15 cellular contexts compared by ENCODE assay signal in the genomic region with DNA sequence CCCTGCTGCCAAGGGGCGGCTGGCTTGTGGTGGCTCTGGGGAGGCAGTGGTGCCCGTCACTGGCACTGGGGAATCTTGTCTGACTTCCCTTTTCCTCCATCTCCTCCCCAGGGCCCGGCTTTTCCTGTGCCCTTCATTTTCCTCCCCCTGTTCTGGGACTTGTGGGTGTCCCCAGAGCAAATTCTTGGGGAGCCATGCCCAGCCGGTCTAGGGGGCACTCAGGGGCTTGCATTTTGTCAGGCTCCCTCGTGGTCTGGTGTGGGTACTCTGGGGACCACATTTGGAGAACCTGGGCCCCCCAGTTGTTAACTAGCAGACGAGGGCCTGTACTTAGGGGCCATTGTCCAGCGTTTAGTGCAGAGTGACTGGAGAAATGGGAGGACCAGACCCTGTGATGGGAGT.
DNase-seq lines count a peak whose midpoint lies in the region; ATAC-seq and TF ChIP-seq lines count a peak whose summit lies in the region.
"Had no signal": no experiment of that assay in that cellular context is flagged by ENCODE, and none has a peak within 500 bp of the region (broad histone marks: within the 10 kb centered on the region; RNA-seq: fewer than 3 reads in every experiment).

No MANE protein-coding gene starts in this region.

- ATAC-seq in natural killer cell: no peak
- ATAC-seq in natural killer cell treated with Interleukin-12 subunit alpha and Interleukin-12 subunit beta and Interleukin-15 and Interleukin-18, amount 100 ng/mL, for 72 hours: no peak
- ATAC-seq in left ventricle myocardium superior: peak; percentile 47
- ATAC-seq in psoas muscle: no peak
- ATAC-seq in GM19467 (IDR thresholded peaks at IDR 0.05; ENCODE audit: unreplicated experiment): no peak
- ATAC-seq in activated CD8-positive, alpha-beta T cell treated with anti-CD3 and anti-CD28 coated beads, Interleukin-2, amount 10 ng/mL, durations not matched to agents 7 days and 5 days: no peak

- DNase-seq in natural killer cell: peak; percentile 7
- no peak for DNase-seq in natural killer cell treated with Interleukin-12 subunit alpha and Interleukin-12 subunit beta and Interleukin-15 and Interleukin-18, amount 100 ng/mL, for 72 hours (ENCODE audit: low spot score)
- no peak for DNase-seq in left ventricle myocardium superior
- no peak for DNase-seq in psoas muscle
- DNase-seq in NCI-H2029 (lab: John Stamatoyannopoulos, UW): no peak
- no peak for DNase-seq in activated CD8-positive, alpha-beta T cell treated with anti-CD3 and anti-CD28 coated beads, Interleukin-2, amount 10 ng/mL, durations not matched to agents 7 days and 5 days
- no peak for DNase-seq in cerebellar cortex (ENCODE audit: low spot score)
- DNase-seq: glutamatergic neuron; islet precursor cell; NCI-H187 treated with DMSO at 0.1 percent for 48 hours; NCI-H524 treated with DMSO at 0.1 percent for 48 hours; stimulated activated CD4-positive, alpha-beta T cell treated with anti-CD3 and anti-CD28 coated beads, Interleukin-1b, Interleukin-23, amount 100 ng/mL, for 48 hours; thyroid gland had no signal

- H3K9me3 ChIP-seq in psoas muscle: no peaks in the 10 kb centered on the region
- H3K9me3 ChIP-seq: prostate gland, thyroid gland had no signal

- no peaks in the 10 kb centered on the region for H3K4me1 ChIP-seq in psoas muscle
- H3K4me1 ChIP-seq: prostate gland had no signal

- intact Hi-C loops in natural killer cell (cut with micrococcal nuclease) (no loop called here), left ventricle myocardium superior (cut with micrococcal nuclease) (no loop called here), psoas muscle (cut with DNase I) (loop anchor here in 1 of 2 donors (5.0 kb wide), 1 partner anchor 41 kb away; no protein-coding TSS in a partner anchor)

- H3K9me3 Mint-ChIP-seq in natural killer cell: no peaks in the 10 kb centered on the region
- no peaks in the 10 kb centered on the region for H3K9me3 Mint-ChIP-seq in natural killer cell treated with Interleukin-12 subunit alpha and Interleukin-12 subunit beta and Interleukin-15 and Interleukin-18, amount 100 ng/mL, for 72 hours
- no peaks in the 10 kb centered on the region for H3K9me3 Mint-ChIP-seq in activated CD8-positive, alpha-beta T cell treated with anti-CD3 and anti-CD28 coated beads, Interleukin-2, amount 10 ng/mL, durations not matched to agents 7 days and 5 days (ENCODE audit: insufficient read depth)

- CTCF ChIA-PET in activated CD8-positive, alpha-beta T cell treated with anti-CD3 and anti-CD28 coated beads, Interleukin-2, amount 10 ng/mL, durations not matched to agents 7 days and 5 days (lab: Charles Lee): interaction anchor here (1.3 kb wide), 1 partner anchor 12 kb away, joined by 3 read pairs; no protein-coding TSS in a partner anchor

- WGBS in psoas muscle, 3 donors: 70 to 83% (median 72%) methylated on average over 7 of the region's 7 CpGs

- no peaks in the 10 kb centered on the region for H3K27me3 Mint-ChIP-seq in natural killer cell (ENCODE audit: low read depth in 2 of 2)
- no peaks in the 10 kb centered on the region for H3K27me3 Mint-ChIP-seq in natural killer cell treated with Interleukin-12 subunit alpha and Interleukin-12 subunit beta and Interleukin-15 and Interleukin-18, amount 100 ng/mL, for 72 hours
- H3K27me3 Mint-ChIP-seq in activated CD8-positive, alpha-beta T cell treated with anti-CD3 and anti-CD28 coated beads, Interleukin-2, amount 10 ng/mL, durations not matched to agents 7 days and 5 days (ENCODE audit: low read depth): no peaks in the 10 kb centered on the region

- no peaks in the 10 kb centered on the region for H3K4me1 Mint-ChIP-seq in natural killer cell
- H3K4me1 Mint-ChIP-seq in natural killer cell treated with Interleukin-12 subunit alpha and Interleukin-12 subunit beta and Interleukin-15 and Interleukin-18, amount 100 ng/mL, for 72 hours (ENCODE audit: low read depth in 2 of 2): no peaks in the 10 kb centered on the region
- no peaks in the 10 kb centered on the region for H3K4me1 Mint-ChIP-seq in activated CD8-positive, alpha-beta T cell treated with anti-CD3 and anti-CD28 coated beads, Interleukin-2, amount 10 ng/mL, durations not matched to agents 7 days and 5 days (ENCODE audit: low read depth)

- H3K27ac ChIP-seq in psoas muscle: no peak overlapping the region

- no peaks in the 10 kb centered on the region for H3K36me3 Mint-ChIP-seq in natural killer cell
- no peaks in the 10 kb centered on the region for H3K36me3 Mint-ChIP-seq in natural killer cell treated with Interleukin-12 subunit alpha and Interleukin-12 subunit beta and Interleukin-15 and Interleukin-18, amount 100 ng/mL, for 72 hours
- H3K36me3 Mint-ChIP-seq in activated CD8-positive, alpha-beta T cell treated with anti-CD3 and anti-CD28 coated beads, Interleukin-2, amount 10 ng/mL, durations not matched to agents 7 days and 5 days (ENCODE audit: low read depth): no peaks in the 10 kb centered on the region

- POLR2A ChIA-PET in activated CD8-positive, alpha-beta T cell treated with anti-CD3 and anti-CD28 coated beads, Interleukin-2, amount 10 ng/mL, durations not matched to agents 7 days and 5 days (lab: Charles Lee): no interaction called here

- no peaks in the 10 kb centered on the region for H3K36me3 ChIP-seq in psoas muscle (ENCODE audit: insufficient read depth in 1 of 2, low read depth in 1 of 2)
- H3K36me3 ChIP-seq: prostate gland, thyroid gland had no signal

- no peak overlapping the region for H3K4me3 Mint-ChIP-seq in natural killer cell
- H3K4me3 Mint-ChIP-seq in natural killer cell treated with Interleukin-12 subunit alpha and Interleukin-12 subunit beta and Interleukin-15 and Interleukin-18, amount 100 ng/mL, for 72 hours: no peak overlapping the region
- no peak overlapping the region for H3K4me3 Mint-ChIP-seq in activated CD8-positive, alpha-beta T cell treated with anti-CD3 and anti-CD28 coated beads, Interleukin-2, amount 10 ng/mL, durations not matched to agents 7 days and 5 days

- H3K4me3 ChIP-seq in psoas muscle: peak overlapping the region; percentile 57

- TF ChIP-seq CTCF in natural killer cell (IDR thresholded peaks at IDR 0.05) (no peak), psoas muscle (IDR thresholded peaks at IDR 0.05) (no peak)

- no peaks in the 10 kb centered on the region for H3K27me3 ChIP-seq in psoas muscle (ENCODE audit: insufficient read depth in 3 of 3, low read length in 2 of 3)
- H3K27me3 ChIP-seq: thyroid gland had no signal

- no peak overlapping the region for H3K27ac Mint-ChIP-seq in natural killer cell
- H3K27ac Mint-ChIP-seq in natural killer cell treated with Interleukin-12 subunit alpha and Interleukin-12 subunit beta and Interleukin-15 and Interleukin-18, amount 100 ng/mL, for 72 hours: no peak overlapping the region
- no peak overlapping the region for H3K27ac Mint-ChIP-seq in activated CD8-positive, alpha-beta T cell treated with anti-CD3 and anti-CD28 coated beads, Interleukin-2, amount 10 ng/mL, durations not matched to agents 7 days and 5 days
